In genomic region chr1:181674617-181675016, GRCh38 we compare ENCODE assay signal across 1 cellular context.
TF ChIP-seq lines count a peak whose summit lies in the region.

No MANE protein-coding gene starts in this region.

TF ChIP-seq in H1, 55 proteins besides CTCF, POLR2A, EP300 and RAD21 (continued from another document):
- TF ChIP-seq CHD7 (IDR thresholded peaks at IDR 0.05; ENCODE audit: insufficient replicate concordance, low read length) = no peak
- TF ChIP-seq NRF1 (IDR thresholded peaks at IDR 0.05; ENCODE audit: low read depth, low read length) = no peak
- no peak for TF ChIP-seq JUND (IDR thresholded peaks at IDR 0.05; ENCODE audit: low read length)
- no peak for TF ChIP-seq CHD1 (IDR thresholded peaks at IDR 0.05; ENCODE audit: low read depth, low read length)
- no peak for TF ChIP-seq BRCA1 (IDR thresholded peaks at IDR 0.05; ENCODE audit: low read depth, low read length)
- TF ChIP-seq RBBP5 (IDR thresholded peaks at IDR 0.05; ENCODE audit: borderline replicate concordance, low read depth, low read length) = no peak
- TF ChIP-seq SIRT6 (IDR thresholded peaks at IDR 0.05; ENCODE audit: low read length) = no peak
- TF ChIP-seq FOSL1 (IDR thresholded peaks at IDR 0.05; ENCODE audit: insufficient read depth, low read depth, low read length) = no peak
- no peak for TF ChIP-seq SAP30 (IDR thresholded peaks at IDR 0.05; ENCODE audit: insufficient read depth, insufficient replicate concordance, low read length)
- no peak for TF ChIP-seq KDM1A (IDR thresholded peaks at IDR 0.05; ENCODE audit: borderline replicate concordance, low read length)
- no peak for TF ChIP-seq JUN (IDR thresholded peaks at IDR 0.05; ENCODE audit: low read depth, low read length)
- TF ChIP-seq ATF2 (IDR thresholded peaks at IDR 0.05; ENCODE audit: low read length) = no peak
- no peak for TF ChIP-seq TAF1 (IDR thresholded peaks at IDR 0.05; ENCODE audit: low read depth, low read length)
